In the genomic region with DNA sequence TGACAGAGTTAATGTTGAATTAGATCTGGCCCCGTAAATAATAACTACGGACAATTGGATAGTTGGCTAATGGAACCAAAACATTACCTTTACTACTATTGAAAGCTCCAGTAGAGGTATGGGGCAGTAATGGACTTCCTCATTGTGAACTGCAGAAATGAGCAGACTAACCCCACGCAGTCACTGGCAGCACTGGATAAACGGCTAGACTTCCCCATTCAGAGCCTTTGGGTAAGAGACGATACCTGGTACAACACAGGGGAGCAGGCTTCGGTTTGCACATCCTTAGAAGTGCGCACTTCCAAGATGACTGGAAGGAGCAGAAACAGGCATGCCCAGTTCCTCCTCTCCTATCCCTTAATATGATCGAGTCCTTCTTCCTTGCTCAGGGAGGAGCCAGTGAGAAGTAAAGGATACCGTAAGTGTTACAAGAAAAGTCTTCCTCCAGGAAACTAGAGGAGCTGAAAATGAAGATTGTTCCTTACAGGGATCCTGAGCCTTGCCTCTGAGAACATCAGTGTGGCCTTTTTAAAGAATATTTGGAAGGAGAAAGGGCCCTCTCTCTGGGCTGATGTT, we compare ENCODE assay signal across 14 cellular contexts.
"Had no signal": no experiment of that assay in that cellular context is flagged by ENCODE, and none has a peak within 500 bp of the region (broad histone marks: within the 10 kb centered on the region; RNA-seq: fewer than 3 reads in every experiment).

No MANE protein-coding gene starts in this region.

- H3K9me3 ChIP-seq: uterus had no signal

- H3K4me3 ChIP-seq: left lung, uterus had no signal

- H2AFZ ChIP-seq: parathyroid adenoma had no signal

- H3K9ac ChIP-seq: parathyroid adenoma had no signal

- H3K4me1 ChIP-seq: left lung, parathyroid adenoma, uterus had no signal

- H3K79me2 ChIP-seq: parathyroid adenoma had no signal

- H3K27me3 ChIP-seq: left lung, uterus had no signal

- ATAC-seq: activated T-helper 17 cell treated with anti-CD3 and anti-CD28 coated beads, Interleukin-2, amount 50 U/mL, for 72 hours; left lung had no signal

- H3K36me3 ChIP-seq: left lung, uterus had no signal

- DNase-seq: activated CD4-positive, alpha-beta T cell treated with anti-CD3 and anti-CD28 coated beads, Interleukin-2, amount 50 U/mL, for 1 hour; activated CD4-positive, CD25-positive, alpha-beta regulatory T cell; activated naive CD4-positive, alpha-beta T cell treated with anti-CD3 and anti-CD28 coated beads for 36 hours; activated T-cell treated with anti-CD3 and anti-CD28 coated beads for 4 hours; caudate nucleus; cortex of kidney; effector CD8-positive, alpha-beta T cell; left lung; T-helper 9 cell; uterus had no signal

- FAIRE-seq: frontal cortex, keratinocyte had no signal

- H3K27ac ChIP-seq: left lung, parathyroid adenoma, uterus had no signal
